20 cellular contexts compared by ENCODE assay signal in genomic region chr17:80441598-80442304, GRCh38. TPM values are rescaled to one million over a fixed set of nuclear protein-coding genes. Genes with fewer than 3 reads are reported as not detected.
DNase-seq lines count a peak whose midpoint lies in the region; ATAC-seq and TF ChIP-seq lines count a peak whose summit lies in the region.
"Had no signal": no experiment of that assay in that cellular context is flagged by ENCODE, and none has a peak within 500 bp of the region (broad histone marks: within the 10 kb centered on the region; RNA-seq: fewer than 3 reads in every experiment).

No MANE protein-coding gene starts in this region.

- no TSS peak for BruUV-seq in IMR-90 (replicated peaks; lab: Mats Ljungman, UMichigan)

- no peak overlapping the region for H2AFZ ChIP-seq in IMR-90 (replicated peaks; ENCODE audit: low read length, poor library complexity)
- no peak overlapping the region for H2AFZ ChIP-seq in neural progenitor cell (replicated peaks)

- H4K91ac ChIP-seq in IMR-90 (ENCODE audit: insufficient read depth, low read depth, low read length) = no peak overlapping the region

- H3K4me3 ChIP-seq in IMR-90 (ENCODE audit: insufficient read depth, low read depth, low read length) = no peak overlapping the region
- no peak overlapping the region for H3K4me3 ChIP-seq in neural progenitor cell
- H3K4me3 ChIP-seq: SJSA1 had no signal

- no peak overlapping the region for H3K14ac ChIP-seq in IMR-90 (replicated peaks; ENCODE audit: low read depth, low read length)

- H4K8ac ChIP-seq in IMR-90 (ENCODE audit: low read depth in 2 of 2, low read length in 2 of 2) = no peak overlapping the region

- H3K36me3 ChIP-seq in IMR-90 (ENCODE audit: control insufficient read depth, insufficient read depth, low read length) (no peaks in the 10 kb centered on the region), neural progenitor cell (no peaks in the 10 kb centered on the region)
- H3K36me3 ChIP-seq: SJSA1 had no signal

- TF ChIP-seq POLR2A in IMR-90 (IDR thresholded peaks at IDR 0.05; ENCODE audit: low read depth, low read length) = no peak

- no peaks in the 10 kb centered on the region for H3K36me3 Mint-ChIP-seq in neural progenitor cell

- no peak for ATAC-seq in IMR-90 (ENCODE audit: low read depth)
- ATAC-seq in HG03025 (IDR thresholded peaks at IDR 0.05; ENCODE audit: low FRiP score, unreplicated experiment) = no peak
- ATAC-seq: PC-3 had no signal

- CTCF ChIA-PET in IMR-90 (lab: Yijun Ruan, JAX) = no interaction called here

- peak overlapping the region; percentile 28 for H2AK9ac ChIP-seq in IMR-90 (replicated peaks; ENCODE audit: low read depth, low read length, poor library complexity)

- H3K9me1 ChIP-seq in IMR-90 (ENCODE audit: insufficient read depth, low read length) = no peaks in the 10 kb centered on the region

- peaks cover 6% of the 10 kb centered on the region for H3F3A ChIP-seq in neural progenitor cell (ENCODE audit: low read depth)

- H3K56ac ChIP-seq in IMR-90 (ENCODE audit: extremely low read depth, insufficient read depth, low read length) = no peak overlapping the region

- H2BK15ac ChIP-seq in IMR-90 (ENCODE audit: low read depth, low read length) = no peak overlapping the region

- H3K27ac Mint-ChIP-seq in neural progenitor cell = no peak overlapping the region
- H3K27ac Mint-ChIP-seq: IgD-negative memory B cell had no signal

- no peak overlapping the region for H2BK5ac ChIP-seq in IMR-90 (ENCODE audit: low read depth, low read length, poor library complexity, severe bottlenecking)

- H3K4me1 ChIP-seq in IMR-90 (ENCODE audit: control insufficient read depth, insufficient read depth, low read length) = peaks cover 4% of the 10 kb centered on the region
- no peaks in the 10 kb centered on the region for H3K4me1 ChIP-seq in neural progenitor cell
- H3K4me1 ChIP-seq: Caco-2 had no signal

- no peak overlapping the region for H2BK20ac ChIP-seq in IMR-90 (ENCODE audit: low read depth, low read length)

- no peak overlapping the region for H3K9ac ChIP-seq in IMR-90 (ENCODE audit: low read depth, low read length)
- no peak overlapping the region for H3K9ac ChIP-seq in neural progenitor cell
- H3K9ac ChIP-seq: KMS-11 had no signal

- H3K18ac ChIP-seq in IMR-90 (ENCODE audit: low read depth, low read length) = no peak overlapping the region

- peaks cover 15% of the 10 kb centered on the region for H3K27me3 Mint-ChIP-seq in neural progenitor cell (ENCODE audit: insufficient read depth, low read depth)

- 94% methylated on average over 3 of the region's 14 CpGs; no CpG with 5 or more reads in 1 of the 2 experiments for WGBS in IMR-90 (ENCODE audit: extremely low coverage in 2 of 2, insufficient read length in 1 of 2), 2 experiments

- no peaks in the 10 kb centered on the region for H3K79me1 ChIP-seq in IMR-90 (ENCODE audit: low read depth in 1 of 2, low read length in 2 of 2)

- intact Hi-C loops in IMR-90 (cut with micrococcal nuclease) = no loop called here

- H3K27me3 ChIP-seq in IMR-90 (ENCODE audit: control insufficient read depth, insufficient read depth, low read length) (peaks cover 11% of the 10 kb centered on the region; the same call in 1 of the 2 replicates), neural progenitor cell (peaks cover 26% of the 10 kb centered on the region)
- H3K27me3 ChIP-seq: SJSA1 had no signal

- H3K4me3 Mint-ChIP-seq in neural progenitor cell = peak overlapping the region; percentile 47
- H3K4me3 Mint-ChIP-seq: IgD-negative memory B cell had no signal

- H3K9me3 ChIP-seq in IMR-90 (ENCODE audit: control insufficient read depth, insufficient read depth, low read length) (no peaks in the 10 kb centered on the region), neural progenitor cell (ENCODE audit: low read depth) (no peaks in the 10 kb centered on the region)
- H3K9me3 ChIP-seq: Caco-2, SJSA1 had no signal

- POLR2A ChIA-PET in IMR-90 (lab: Charles Lee; ENCODE audit: unreplicated experiment) = no interaction called here

- dilution Hi-C loops in IMR-90 (cut with HindIII; ENCODE audit: low sequenced_read_pairs, unreplicated experiment) = no loop called here

- no peak overlapping the region for H4K5ac ChIP-seq in IMR-90 (ENCODE audit: low read depth, low read length)

- H4K20me1 ChIP-seq in IMR-90 (ENCODE audit: insufficient read depth, low read length) (no peaks in the 10 kb centered on the region; the same call in none of the 2 replicates), neural progenitor cell (ENCODE audit: low read depth) (peaks cover 29% of the 10 kb centered on the region)

- TF ChIP-seq CTCF in IMR-90 (conservative IDR thresholded peaks at IDR 0.05; ENCODE audit: low read depth, low read length) (no peak), neural progenitor cell (IDR thresholded peaks at IDR 0.05) (no peak)

- DNase-seq in NCI-H345 (lab: John Stamatoyannopoulos, UW) (peak; percentile 81), NCI-H345 treated with DMSO at 0.1 percent for 48 hours (lab: John Stamatoyannopoulos, UW; ENCODE audit: unreplicated experiment) (no peak), G401 (ENCODE audit: low spot score) (peak; percentile 52), IMR-90 (no peak), neural progenitor cell (ENCODE audit: low spot score) (no peak), ecto neural progenitor cell (ENCODE audit: low spot score) (no peak)
- DNase-seq: DMS79 treated with DMSO at 0.1 percent for 48 hours; NCI-H187 treated with DMSO at 0.1 percent for 48 hours; NCI-H2227 treated with DMSO at 0.1 percent for 48 hours; NCI-H510A treated with DMSO at 0.1 percent for 48 hours; NCI-H748 treated with DMSO at 0.1 percent for 48 hours; NK-92 treated with Interleukin-12 subunit alpha and Interleukin-12 subunit beta, amount 100 ng/mL, for 24 hours had no signal

- H3K4ac ChIP-seq in IMR-90 (ENCODE audit: low read depth, low read length) = no peak overlapping the region

- H3K9me3 Mint-ChIP-seq in neural progenitor cell = no peaks in the 10 kb centered on the region
- H3K9me3 Mint-ChIP-seq: CD4-positive, alpha-beta memory T cell; IgD-negative memory B cell had no signal

- no peak overlapping the region for H3K27ac ChIP-seq in IMR-90 (ENCODE audit: insufficient read depth, low read length)
- no peak overlapping the region for H3K27ac ChIP-seq in neural progenitor cell
- H3K27ac ChIP-seq: KMS-11, SJSA1 had no signal

- H3K4me2 ChIP-seq in IMR-90 (ENCODE audit: low read depth, low read length) (no peak overlapping the region), neural progenitor cell (no peak overlapping the region)
- H3K4me2 ChIP-seq: KMS-11 had no signal

- H3K4me1 Mint-ChIP-seq in neural progenitor cell = peaks cover 11% of the 10 kb centered on the region
- H3K4me1 Mint-ChIP-seq: CD4-positive, alpha-beta memory T cell; IgD-negative memory B cell had no signal

- no peak for TF ChIP-seq RAD21 in IMR-90 (IDR thresholded peaks at IDR 0.05; ENCODE audit: low read length)

- in situ Hi-C loops in G401 (cut with HindIII; ENCODE audit: low sequenced_read_pairs) (no loop called here), IMR-90 (cut with MboI; ENCODE audit: low sequenced_read_pairs) (no loop called here)

- no peak overlapping the region for H2AK5ac ChIP-seq in IMR-90 (ENCODE audit: low read depth, low read length)

- no peaks in the 10 kb centered on the region for H3K79me2 ChIP-seq in neural progenitor cell (ENCODE audit: low read depth)

- H2BK120ac ChIP-seq in IMR-90 (ENCODE audit: low read depth, low read length) = no peak overlapping the region

- H3K23ac ChIP-seq in IMR-90 (ENCODE audit: low read depth, low read length) = no peak overlapping the region

TF ChIP-seq in IMR-90, 13 proteins besides CTCF, POLR2A, EP300 and RAD21 (continues in another document):
- TF ChIP-seq CHD1 (IDR thresholded peaks at IDR 0.05; ENCODE audit: low read depth, low read length) = no peak
- no peak for TF ChIP-seq CEBPB (IDR thresholded peaks at IDR 0.05; ENCODE audit: low read depth, low read length)
- TF ChIP-seq USF2 (IDR thresholded peaks at IDR 0.05; ENCODE audit: low read depth, low read length) = no peak
- TF ChIP-seq MAZ (IDR thresholded peaks at IDR 0.05; ENCODE audit: borderline replicate concordance, low read depth, low read length) = no peak
- TF ChIP-seq RCOR1 (IDR thresholded peaks at IDR 0.05; ENCODE audit: insufficient replicate concordance, low read length) = no peak
- no peak for TF ChIP-seq MAFK (IDR thresholded peaks at IDR 0.05; ENCODE audit: low read depth, low read length)
- TF ChIP-seq FOS (IDR thresholded peaks at IDR 0.05; ENCODE audit: low read depth, low read length) = no peak
- TF ChIP-seq RFX5 (IDR thresholded peaks at IDR 0.05; ENCODE audit: low read depth, low read length) = no peak
- TF ChIP-seq SMC3 (IDR thresholded peaks at IDR 0.05; ENCODE audit: low read depth, low read length) = no peak
- TF ChIP-seq MXI1 (IDR thresholded peaks at IDR 0.05; ENCODE audit: borderline replicate concordance, low read depth, low read length) = no peak

RNA-seq across cellular contexts. Expression of gene ENDOV, which starts 26.8 kb away (rescaled TPM):
- total RNA-seq in G401 (2014; rRNA removed; shearing (Covaris generic)) = 28.1 and 30.7 TPM in 2 replicates
- total RNA-seq in IMR-90 (2012; rRNA removed) (9.4 and 15.1 TPM in 2 replicates), neural progenitor cell (ENCODE audit: low replicate concordance) (9.7 and 13.8 TPM in 2 replicates)
- polyA plus RNA-seq in IMR-90 (2012; rRNA removed) = 30.3 and 33.4 TPM in 2 replicates
- polyA plus RNA-seq in IMR-90 (2012; cell fraction: cytosol; rRNA removed) = 42.5 and 47.9 TPM in 2 replicates
- polyA plus RNA-seq in IMR-90 (2012; cell fraction: nucleus; rRNA removed; ENCODE audit: low replicate concordance) = 50.0 and 67.2 TPM in 2 replicates

RNA-seq across cellular contexts. Expression of gene NPTX1, which starts 34.7 kb away (rescaled TPM):
- total RNA-seq in G401 (2014; rRNA removed; shearing (Covaris generic)) = 0.07 and 0.12 TPM in 2 replicates
- 20.8 and 23.3 TPM in 2 replicates for total RNA-seq in IMR-90 (2012; rRNA removed)
- 39.5 and 47.0 TPM in 2 replicates for polyA plus RNA-seq in IMR-90 (2012; rRNA removed)
- polyA plus RNA-seq in IMR-90 (2012; cell fraction: cytosol; rRNA removed) = 40.9 and 41.7 TPM in 2 replicates
- polyA plus RNA-seq in IMR-90 (2012; cell fraction: nucleus; rRNA removed; ENCODE audit: low replicate concordance) = 52.2 and 63.8 TPM in 2 replicates
- 2.6 and 3.8 TPM in 2 replicates for total RNA-seq in neural progenitor cell (ENCODE audit: low replicate concordance)
- total RNA-seq: CD4-positive, alpha-beta memory T cell; Right ventricle myocardium superior had no signal
- polyA plus RNA-seq: IgD-negative memory B cell had no signal

Comparison
In these comparisons a context has a peak if more than half of its experiments do, and no peak if none do; other contexts are left out.
1. DNase-seq: peak in NCI-H345 (single experiment) and G401 (single experiment); none in NCI-H345 treated with DMSO at 0.1 percent for 48 hours (single experiment), IMR-90 (single experiment), neural progenitor cell (single experiment) and ecto neural progenitor cell (single experiment).